ENCODE assay signal across 1 cellular context in genomic region chr3:23489338-23490158, GRCh38.
TF ChIP-seq lines count a peak whose summit lies in the region.

No MANE protein-coding gene starts in this region.

TF ChIP-seq in WTC11, 78 proteins besides CTCF, POLR2A, EP300 and RAD21 (continued from another document):
- TF ChIP-seq E2F4 (CRISPR knock-in tag; IDR thresholded peaks at IDR 0.05; ENCODE audit: borderline replicate concordance, low read depth) (no peak), NR2C2 (CRISPR knock-in tag; IDR thresholded peaks at IDR 0.05) (no peak), AFF4 (CRISPR knock-in tag; IDR thresholded peaks at IDR 0.05; ENCODE audit: borderline replicate concordance) (no peak), ZNF671 (CRISPR knock-in tag; IDR thresholded peaks at IDR 0.05) (no peak), ATF1 (CRISPR knock-in tag; IDR thresholded peaks at IDR 0.05) (no peak)
